ENCODE assay signal across 15 cellular contexts in the genomic region with DNA sequence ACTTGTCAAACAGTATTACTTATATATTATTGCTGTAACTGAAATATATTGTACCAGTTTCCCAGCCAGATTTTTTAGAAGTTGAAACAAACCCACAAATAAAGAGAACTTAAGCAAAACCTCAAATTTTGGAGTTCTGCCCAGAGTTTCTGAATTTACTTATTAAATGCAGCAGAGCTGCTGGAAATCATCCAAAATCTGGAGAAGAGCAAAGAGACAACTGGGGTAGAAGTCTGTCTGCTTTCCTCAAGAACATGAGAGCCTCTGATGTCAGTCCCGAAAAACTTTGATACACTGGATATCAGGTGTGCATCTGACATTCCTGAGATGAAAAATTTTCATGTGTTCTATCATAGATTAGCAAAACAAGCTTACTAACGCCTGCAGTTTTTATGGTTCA.
DNase-seq lines count a peak whose midpoint lies in the region; ATAC-seq and TF ChIP-seq lines count a peak whose summit lies in the region.
"Had no signal": no experiment of that assay in that cellular context is flagged by ENCODE, and none has a peak within 500 bp of the region (broad histone marks: within the 10 kb centered on the region; RNA-seq: fewer than 3 reads in every experiment).

No MANE protein-coding gene starts in this region.

- peak; percentile 27 for DNase-seq in GM04504 (ENCODE audit: low read depth)
- peak; percentile 53 for DNase-seq in OCI-M1 (lab: John Stamatoyannopoulos, UW)
- DNase-seq in fibroblast of mammary gland (ENCODE audit: low read depth): peak; percentile 86
- no peak for DNase-seq in sciatic nerve (ENCODE audit: low spot score)
- DNase-seq in ureter (ENCODE audit: low spot score): no peak
- DNase-seq in natural killer cell treated with Interleukin-12 subunit alpha and Interleukin-12 subunit beta and Interleukin-15 and Interleukin-18, amount 100 ng/mL, for 72 hours (ENCODE audit: low spot score): no peak
- DNase-seq: activated CD4-positive, alpha-beta T cell treated with anti-CD3 and anti-CD28 coated beads, Interleukin-2, amount 10 ng/mL, durations not matched to agents 24 days and 14 days; activated gamma-delta T cell; NCI-H1930; psoas muscle had no signal

- H3K4me3 ChIP-seq in fibroblast of mammary gland (ENCODE audit: control insufficient read depth, low read depth, low read length): no peak overlapping the region
- H3K4me3 ChIP-seq: GM12878, heart right ventricle, lung, psoas muscle had no signal

- intact Hi-C loops in sciatic nerve (cut with DNase I): no loop called here

- no peak overlapping the region for H3K4me3 Mint-ChIP-seq in natural killer cell treated with Interleukin-12 subunit alpha and Interleukin-12 subunit beta and Interleukin-15 and Interleukin-18, amount 100 ng/mL, for 72 hours
- H3K4me3 Mint-ChIP-seq: activated CD4-positive, alpha-beta T cell treated with anti-CD3 and anti-CD28 coated beads, Interleukin-2, amount 10 ng/mL, durations not matched to agents 24 days and 14 days; T-helper 1 cell treated with Interleukin-12 subunit alpha and Interleukin-12 subunit beta and Interleukin-4 antibody, amounts not matched to agents 30 μg/mL and 1 μg/mL, for 36 hours had no signal

- H3K9me3 Mint-ChIP-seq in natural killer cell treated with Interleukin-12 subunit alpha and Interleukin-12 subunit beta and Interleukin-15 and Interleukin-18, amount 100 ng/mL, for 72 hours: no peaks in the 10 kb centered on the region
- H3K9me3 Mint-ChIP-seq: activated CD4-positive, alpha-beta T cell treated with anti-CD3 and anti-CD28 coated beads, Interleukin-2, amount 10 ng/mL, durations not matched to agents 24 days and 14 days; T-helper 1 cell treated with Interleukin-12 subunit alpha and Interleukin-12 subunit beta and Interleukin-4 antibody, amounts not matched to agents 30 μg/mL and 1 μg/mL, for 36 hours had no signal

- H3K36me3 Mint-ChIP-seq in natural killer cell treated with Interleukin-12 subunit alpha and Interleukin-12 subunit beta and Interleukin-15 and Interleukin-18, amount 100 ng/mL, for 72 hours: no peaks in the 10 kb centered on the region

- no peaks in the 10 kb centered on the region for H3K4me1 Mint-ChIP-seq in natural killer cell treated with Interleukin-12 subunit alpha and Interleukin-12 subunit beta and Interleukin-15 and Interleukin-18, amount 100 ng/mL, for 72 hours (ENCODE audit: low read depth in 2 of 2)

- peaks cover 0 to 7% of the 10 kb centered on the region in 2 donors for H3K27me3 Mint-ChIP-seq in natural killer cell treated with Interleukin-12 subunit alpha and Interleukin-12 subunit beta and Interleukin-15 and Interleukin-18, amount 100 ng/mL, for 72 hours
- H3K27me3 Mint-ChIP-seq: activated CD4-positive, alpha-beta T cell treated with anti-CD3 and anti-CD28 coated beads, Interleukin-2, amount 10 ng/mL, durations not matched to agents 24 days and 14 days had no signal

- no peak overlapping the region for H3K27ac Mint-ChIP-seq in natural killer cell treated with Interleukin-12 subunit alpha and Interleukin-12 subunit beta and Interleukin-15 and Interleukin-18, amount 100 ng/mL, for 72 hours
- H3K27ac Mint-ChIP-seq: activated CD4-positive, alpha-beta T cell treated with anti-CD3 and anti-CD28 coated beads, Interleukin-2, amount 10 ng/mL, durations not matched to agents 24 days and 14 days; T-helper 1 cell treated with Interleukin-12 subunit alpha and Interleukin-12 subunit beta and Interleukin-4 antibody, amounts not matched to agents 30 μg/mL and 1 μg/mL, for 36 hours had no signal

- no peak for TF ChIP-seq CTCF in fibroblast of mammary gland (conservative IDR thresholded peaks at IDR 0.05; ENCODE audit: control insufficient read depth, insufficient read depth, low read depth, low read length)

- peak; percentile 46 for ATAC-seq in sciatic nerve
- ATAC-seq in HG03342 (IDR thresholded peaks at IDR 0.05; ENCODE audit: unreplicated experiment): no peak
- ATAC-seq in natural killer cell treated with Interleukin-12 subunit alpha and Interleukin-12 subunit beta and Interleukin-15 and Interleukin-18, amount 100 ng/mL, for 72 hours: no peak
- ATAC-seq: GM12878, psoas muscle had no signal

Comparison
In these comparisons a context has a peak if more than half of its experiments do, and no peak if none do; other contexts are left out.
1. DNase-seq: peak in GM04504 (single experiment), OCI-M1 (single experiment) and fibroblast of mammary gland (single experiment); none in sciatic nerve (single experiment), ureter (single experiment) and natural killer cell treated with Interleukin-12 subunit alpha and Interleukin-12 subunit beta and Interleukin-15 and Interleukin-18, amount 100 ng/mL, for 72 hours (single experiment).